Comparison of ENCODE assay signal across 2 cellular contexts in genomic region chr12:110739488-110739887, GRCh38.
TF ChIP-seq lines count a peak whose summit lies in the region.

No MANE protein-coding gene starts in this region.

TF ChIP-seq in H1, 55 proteins besides CTCF, POLR2A, EP300 and RAD21 (continued from another document):
- TF ChIP-seq, protein P1, sequence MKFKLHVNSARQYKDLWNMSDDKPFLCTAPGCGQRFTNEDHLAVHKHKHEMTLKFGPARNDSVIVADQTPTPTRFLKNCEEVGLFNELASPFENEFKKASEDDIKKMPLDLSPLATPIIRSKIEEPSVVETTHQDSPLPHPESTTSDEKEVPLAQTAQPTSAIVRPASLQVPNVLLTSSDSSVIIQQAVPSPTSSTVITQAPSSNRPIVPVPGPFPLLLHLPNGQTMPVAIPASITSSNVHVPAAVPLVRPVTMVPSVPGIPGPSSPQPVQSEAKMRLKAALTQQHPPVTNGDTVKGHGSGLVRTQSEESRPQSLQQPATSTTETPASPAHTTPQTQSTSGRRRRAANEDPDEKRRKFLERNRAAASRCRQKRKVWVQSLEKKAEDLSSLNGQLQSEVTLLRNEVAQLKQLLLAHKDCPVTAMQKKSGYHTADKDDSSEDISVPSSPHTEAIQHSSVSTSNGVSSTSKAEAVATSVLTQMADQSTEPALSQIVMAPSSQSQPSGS (IDR thresholded peaks at IDR 0.05; ENCODE audit: low read length): no peak
- TF ChIP-seq CBX5 (IDR thresholded peaks at IDR 0.05; ENCODE audit: low read depth, low read length) (no peak), KDM4A (IDR thresholded peaks at IDR 0.05; ENCODE audit: low read depth, low read length, severe bottlenecking) (no peak)
TF ChIP-seq in H1: peak in this region for 0.

TF ChIP-seq in HEK293T, 16 proteins besides CTCF, POLR2A, EP300 and RAD21 (continued from another document):
- TF ChIP-seq SP1 (IDR thresholded peaks at IDR 0.05) (no peak), NFRKB (IDR thresholded peaks at IDR 0.05) (no peak), CTBP1 (IDR thresholded peaks at IDR 0.05; ENCODE audit: borderline replicate concordance) (no peak), ARNT (IDR thresholded peaks at IDR 0.05) (no peak), FOXA1 (IDR thresholded peaks at IDR 0.05) (no peak), L3MBTL2 (conservative IDR thresholded peaks at IDR 0.05) (no peak), TARDBP (IDR thresholded peaks at IDR 0.05) (no peak)
- TF ChIP-seq, protein P2, sequence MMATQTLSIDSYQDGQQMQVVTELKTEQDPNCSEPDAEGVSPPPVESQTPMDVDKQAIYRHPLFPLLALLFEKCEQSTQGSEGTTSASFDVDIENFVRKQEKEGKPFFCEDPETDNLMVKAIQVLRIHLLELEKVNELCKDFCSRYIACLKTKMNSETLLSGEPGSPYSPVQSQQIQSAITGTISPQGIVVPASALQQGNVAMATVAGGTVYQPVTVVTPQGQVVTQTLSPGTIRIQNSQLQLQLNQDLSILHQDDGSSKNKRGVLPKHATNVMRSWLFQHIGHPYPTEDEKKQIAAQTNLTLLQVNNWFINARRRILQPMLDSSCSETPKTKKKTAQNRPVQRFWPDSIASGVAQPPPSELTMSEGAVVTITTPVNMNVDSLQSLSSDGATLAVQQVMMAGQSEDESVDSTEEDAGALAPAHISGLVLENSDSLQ (IDR thresholded peaks at IDR 0.05): no peak
